ENCODE assay signal across 15 cellular contexts in the genomic region with DNA sequence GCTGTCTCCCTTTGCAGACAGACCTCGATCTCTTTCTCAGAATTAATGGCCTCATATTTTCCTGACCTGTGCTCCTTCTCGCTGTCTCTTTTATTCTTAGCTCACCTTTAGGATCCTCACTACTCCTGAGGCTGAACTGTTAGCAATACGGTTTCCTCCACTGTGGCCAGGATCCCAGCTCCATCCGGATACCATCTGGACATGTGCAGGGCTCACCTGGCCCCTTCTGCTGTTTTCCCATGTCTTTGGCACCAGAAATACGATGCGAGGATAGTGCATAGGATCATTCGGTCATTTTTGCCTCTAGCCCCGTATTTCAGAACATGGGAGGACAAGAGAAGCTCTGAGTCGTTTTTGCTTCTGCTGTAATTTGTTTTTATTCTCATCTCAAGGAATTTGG.
A peak's percentile ranks its signal among the peaks of the same experiment; 100 is the strongest.
DNase-seq lines count a peak whose midpoint lies in the region; ATAC-seq, FAIRE-seq and TF ChIP-seq lines count a peak whose summit lies in the region.
"Had no signal": no experiment of that assay in that cellular context is flagged by ENCODE, and none has a peak within 500 bp of the region (broad histone marks: within the 10 kb centered on the region; RNA-seq: fewer than 3 reads in every experiment).

No MANE protein-coding gene starts in this region.

- H3K36me3 ChIP-seq in small intestine (ENCODE audit: control insufficient read depth in 2 of 2, insufficient read depth in 2 of 2, low read length in 2 of 2) = no peaks in the 10 kb centered on the region
- H3K36me3 ChIP-seq in suprapubic skin = no peaks in the 10 kb centered on the region
- H3K36me3 ChIP-seq: BE2C had no signal

- no peak for TF ChIP-seq EP300 in suprapubic skin (IDR thresholded peaks at IDR 0.05)

- peaks cover 6% of the 10 kb centered on the region for H3K4me1 Mint-ChIP-seq in T-helper 17 cell
- H3K4me1 Mint-ChIP-seq in glutamatergic neuron (ENCODE audit: low read depth, unreplicated experiment) = peaks cover 11% of the 10 kb centered on the region

- H3K9me3 Mint-ChIP-seq in glutamatergic neuron (ENCODE audit: unreplicated experiment) = peaks cover 6% of the 10 kb centered on the region
- H3K9me3 Mint-ChIP-seq: CD8-positive, alpha-beta T cell; H9 had no signal

- whole genome bisulfite sequencing in small intestine, 3 donors = 24 to 65% (median 37%) methylated on average over 9 of the region's 9 CpGs
- WGBS in suprapubic skin = 86% methylated on average over 9 of the region's 9 CpGs

- TF ChIP-seq CTCF in glutamatergic neuron (IDR thresholded peaks at IDR 0.05; ENCODE audit: partially characterized antibody, unreplicated experiment) (no peak), suprapubic skin (IDR thresholded peaks at IDR 0.05) (no peak)

- DNase-seq in G401 (ENCODE audit: low spot score) (peak; percentile 98), T-helper 17 cell (no peak), glutamatergic neuron (peak; percentile 52), small intestine (peak; percentile 12), suprapubic skin (ENCODE audit: low spot score in 2 of 2) (no peak), hippocampal formation (lab: John Stamatoyannopoulos, UW) (no peak)
- DNase-seq: BE2C; CD8-positive, alpha-beta T cell; EL; NCI-H1436; NCI-H2081 treated with DMSO at 0.1 percent for 48 hours; NCI-H748 treated with DMSO at 0.1 percent for 48 hours; SK-N-SH had no signal

- no peak for ATAC-seq in T-helper 17 cell
- no peak for ATAC-seq in HG03108 (IDR thresholded peaks at IDR 0.05; ENCODE audit: unreplicated experiment)
- ATAC-seq: CD8-positive, alpha-beta T cell had no signal

- H3K4me3 Mint-ChIP-seq in T-helper 17 cell (no peak overlapping the region), glutamatergic neuron (ENCODE audit: unreplicated experiment) (peak overlapping the region; percentile 53)
- H3K4me3 Mint-ChIP-seq: CD8-positive, alpha-beta T cell; H9 had no signal

- H3K4me3 ChIP-seq in small intestine (ENCODE audit: low read depth in 1 of 2, low read length in 2 of 2) (no peak overlapping the region), suprapubic skin (no peak overlapping the region)

- H3K27me3 Mint-ChIP-seq in T-helper 17 cell (peaks cover 13% of the 10 kb centered on the region), glutamatergic neuron (ENCODE audit: unreplicated experiment) (peaks cover 6% of the 10 kb centered on the region)

- in situ Hi-C loops in G401 (cut with HindIII; ENCODE audit: low sequenced_read_pairs) = no loop called here

- peak overlapping the region; percentile 51 for H3K27ac Mint-ChIP-seq in T-helper 17 cell
- peak overlapping the region; percentile 45 for H3K27ac Mint-ChIP-seq in glutamatergic neuron (ENCODE audit: unreplicated experiment)
- H3K27ac Mint-ChIP-seq: CD8-positive, alpha-beta T cell had no signal

- no peak for TF ChIP-seq POLR2A in suprapubic skin (IDR thresholded peaks at IDR 0.05)

- H3K27me3 ChIP-seq in small intestine (ENCODE audit: control insufficient read depth in 2 of 2, insufficient read depth in 2 of 2, low read length in 2 of 2) (no peaks in the 10 kb centered on the region), suprapubic skin (no peaks in the 10 kb centered on the region)
- H3K27me3 ChIP-seq: BE2C had no signal

- no peaks in the 10 kb centered on the region for H3K4me1 ChIP-seq in small intestine (ENCODE audit: control insufficient read depth in 2 of 2, insufficient read depth in 1 of 2, low read depth in 1 of 2, low read length in 1 of 2)
- no peaks in the 10 kb centered on the region for H3K4me1 ChIP-seq in suprapubic skin

- no peaks in the 10 kb centered on the region for H3K9me3 ChIP-seq in T-helper 17 cell (ENCODE audit: control insufficient read depth, low read length, poor library complexity, severe bottlenecking)
- H3K9me3 ChIP-seq in small intestine (ENCODE audit: control insufficient read depth, low read depth) = no peaks in the 10 kb centered on the region
- H3K9me3 ChIP-seq in suprapubic skin = no peaks in the 10 kb centered on the region
- H3K9me3 ChIP-seq: BE2C, SK-N-SH had no signal

- no peak for FAIRE-seq in small intestine (lab: Jason Lieb, UNC)

- H3K27ac ChIP-seq in small intestine (ENCODE audit: low read depth in 1 of 2, low read length in 1 of 2) = peak overlapping the region in 1 of 2 donors; percentile 52
- H3K27ac ChIP-seq in suprapubic skin = no peak overlapping the region

- H3K36me3 Mint-ChIP-seq in T-helper 17 cell (ENCODE audit: low read depth) (no peaks in the 10 kb centered on the region), glutamatergic neuron (ENCODE audit: unreplicated experiment) (no peaks in the 10 kb centered on the region)
- H3K36me3 Mint-ChIP-seq: CD8-positive, alpha-beta T cell had no signal

Comparison
In these comparisons a context has a peak if more than half of its experiments do, and no peak if none do; other contexts are left out.
1. DNase-seq: peak in G401 (single experiment), glutamatergic neuron (single experiment) and small intestine (single experiment); none in T-helper 17 cell (0 of 3), suprapubic skin (0 of 2) and hippocampal formation (0 of 2).